8 cellular contexts compared by ENCODE assay signal in genomic region chr20:23782366-23782983, GRCh38. TPM values are rescaled to one million over a fixed set of nuclear protein-coding genes. Genes with fewer than 3 reads are reported as not detected.
DNase-seq lines count a peak whose midpoint lies in the region; ATAC-seq and TF ChIP-seq lines count a peak whose summit lies in the region.

No MANE protein-coding gene starts in this region.

- H3K27ac ChIP-seq in right lobe of liver: no peak overlapping the region

- no peaks in the 10 kb centered on the region for H3K4me1 Mint-ChIP-seq in activated T-helper 2 cell treated with anti-CD3 and anti-CD28 coated beads, Interferon-gamma antibody, Interleukin-2, Interleukin-4, amounts not matched to agents 10 μg/mL and 5 μg/mL and 100 μg/mL, durations not matched to agents 14 hours and 24 hours and 36 hours (ENCODE audit: low read depth)

- peaks cover 10% of the 10 kb centered on the region for H3K4me1 ChIP-seq in adipocyte (ENCODE audit: control insufficient read depth, insufficient read depth, low read length)
- H3K4me1 ChIP-seq in right lobe of liver: no peaks in the 10 kb centered on the region

- no peak overlapping the region for H3K27ac Mint-ChIP-seq in activated T-helper 2 cell treated with anti-CD3 and anti-CD28 coated beads, Interferon-gamma antibody, Interleukin-2, Interleukin-4, amounts not matched to agents 10 μg/mL and 5 μg/mL and 100 μg/mL, durations not matched to agents 14 hours and 24 hours and 36 hours

- H3K4me3 Mint-ChIP-seq in activated T-helper 2 cell treated with anti-CD3 and anti-CD28 coated beads, Interferon-gamma antibody, Interleukin-2, Interleukin-4, amounts not matched to agents 10 μg/mL and 5 μg/mL and 100 μg/mL, durations not matched to agents 14 hours and 24 hours and 36 hours (ENCODE audit: low read depth): no peak overlapping the region

- H3K36me3 Mint-ChIP-seq in activated T-helper 2 cell treated with anti-CD3 and anti-CD28 coated beads, Interferon-gamma antibody, Interleukin-2, Interleukin-4, amounts not matched to agents 10 μg/mL and 5 μg/mL and 100 μg/mL, durations not matched to agents 14 hours and 24 hours and 36 hours (ENCODE audit: low read depth): no peaks in the 10 kb centered on the region

- peaks cover 7% of the 10 kb centered on the region for H3K9me3 ChIP-seq in adipocyte (ENCODE audit: control insufficient read depth, low read length)
- no peaks in the 10 kb centered on the region for H3K9me3 ChIP-seq in right lobe of liver

- ATAC-seq in left cardiac atrium: peak; percentile 38 to 44
- no peak for ATAC-seq in Right ventricle myocardium superior (ENCODE audit: poor library complexity)
- peak; percentile 57 to 86 (median 72) for ATAC-seq in right lobe of liver
- ATAC-seq in activated CD4-positive, CD25-positive, alpha-beta regulatory T cell treated with anti-CD3 and anti-CD28 coated beads, Interleukin-2, amount 50 U/mL, for 24 hours: no peak

- 72% methylated on average over 3 of the region's 8 CpGs for WGBS in right lobe of liver (ENCODE audit: insufficient coverage, low coverage, low lambda C conversion rate, missing lambda C conversion rate)

- H3K36me3 ChIP-seq in adipocyte (ENCODE audit: control insufficient read depth, insufficient read depth, low read length, severe bottlenecking) (no peaks in the 10 kb centered on the region), right lobe of liver (no peaks in the 10 kb centered on the region)

- intact Hi-C loops in left cardiac atrium (cut with DNase I): no loop called here
- intact Hi-C loops in Right ventricle myocardium superior (cut with DNase I): no loop called here
- intact Hi-C loops in right lobe of liver (cut with DNase I): no loop called here
- intact Hi-C loops in activated T-helper 2 cell treated with anti-CD3 and anti-CD28 coated beads, Interferon-gamma antibody, Interleukin-2, Interleukin-4, amounts not matched to agents 10 μg/mL and 5 μg/mL and 100 μg/mL, durations not matched to agents 14 hours and 24 hours and 36 hours (cut with micrococcal nuclease): no loop called here

- no peak for DNase-seq in left cardiac atrium
- DNase-seq in Right ventricle myocardium superior: no peak
- DNase-seq in KBM-7: peak; percentile 46
- peak; percentile 42 for DNase-seq in adipocyte (ENCODE audit: low read depth)
- no peak for DNase-seq in right lobe of liver
- DNase-seq in activated T-helper 2 cell treated with anti-CD3 and anti-CD28 coated beads, Interferon-gamma antibody, Interleukin-2, Interleukin-4, amounts not matched to agents 10 μg/mL and 5 μg/mL and 100 μg/mL, durations not matched to agents 14 hours and 24 hours and 36 hours (ENCODE audit: low spot score): no peak
- DNase-seq in germinal center (ENCODE audit: low spot score): no peak

- peaks cover 46% of the 10 kb centered on the region for H3K27me3 ChIP-seq in adipocyte (replicated peaks; ENCODE audit: control insufficient read depth, insufficient read depth, low read length)
- no peaks in the 10 kb centered on the region for H3K27me3 ChIP-seq in right lobe of liver

- H3K4me3 ChIP-seq in adipocyte (ENCODE audit: low read length): no peak overlapping the region
- H3K4me3 ChIP-seq in right lobe of liver: no peak overlapping the region

- TF ChIP-seq CTCF in right lobe of liver (IDR thresholded peaks at IDR 0.05): peak; percentile 28 to 54 (median 48)

- H3K9ac ChIP-seq in adipocyte (ENCODE audit: low read length): no peak overlapping the region

- no peaks in the 10 kb centered on the region for H3K27me3 Mint-ChIP-seq in activated T-helper 2 cell treated with anti-CD3 and anti-CD28 coated beads, Interferon-gamma antibody, Interleukin-2, Interleukin-4, amounts not matched to agents 10 μg/mL and 5 μg/mL and 100 μg/mL, durations not matched to agents 14 hours and 24 hours and 36 hours (ENCODE audit: low read depth)

- in situ Hi-C loops in KBM-7 (cut with MboI; ENCODE audit: low pct_unique_long_range_greater_than_20kb, low sequenced_read_pairs): no loop called here

- no peak for TF ChIP-seq POLR2A in right lobe of liver (IDR thresholded peaks at IDR 0.05)

- H3K9me3 Mint-ChIP-seq in activated T-helper 2 cell treated with anti-CD3 and anti-CD28 coated beads, Interferon-gamma antibody, Interleukin-2, Interleukin-4, amounts not matched to agents 10 μg/mL and 5 μg/mL and 100 μg/mL, durations not matched to agents 14 hours and 24 hours and 36 hours: no peaks in the 10 kb centered on the region

RNA-seq across cellular contexts. Expression of gene CST1, which starts 31.7 kb away (rescaled TPM):
- total RNA-seq in left cardiac atrium: not detected
- total RNA-seq in Right ventricle myocardium superior: not detected
- total RNA-seq in right lobe of liver: not detected
- total RNA-seq in activated T-helper 2 cell treated with anti-CD3 and anti-CD28 coated beads, Interferon-gamma antibody, Interleukin-2, Interleukin-4, amounts not matched to agents 10 μg/mL and 5 μg/mL and 100 μg/mL, durations not matched to agents 14 hours and 24 hours and 36 hours: not detected in 2 replicates

RNA-seq across cellular contexts. Expression of gene CST2, which starts 44.1 kb away (rescaled TPM):
- total RNA-seq in left cardiac atrium (not detected), Right ventricle myocardium superior (not detected), right lobe of liver (under 1 TPM in 2 of 6 experiments, not detected in 4; 0.50 to 0.80 TPM)
- total RNA-seq in activated T-helper 2 cell treated with anti-CD3 and anti-CD28 coated beads, Interferon-gamma antibody, Interleukin-2, Interleukin-4, amounts not matched to agents 10 μg/mL and 5 μg/mL and 100 μg/mL, durations not matched to agents 14 hours and 24 hours and 36 hours: not detected in 2 replicates

Comparison
In these comparisons a context has a peak if more than half of its experiments do, and no peak if none do; other contexts are left out.
1. ATAC-seq: peak in left cardiac atrium (2 of 2) and right lobe of liver (4 of 4); none in Right ventricle myocardium superior (single experiment) and activated CD4-positive, CD25-positive, alpha-beta regulatory T cell treated with anti-CD3 and anti-CD28 coated beads, Interleukin-2, amount 50 U/mL, for 24 hours (0 of 2).
2. DNase-seq: peak in KBM-7 (single experiment) and adipocyte (single experiment); none in left cardiac atrium (single experiment), Right ventricle myocardium superior (single experiment), right lobe of liver (0 of 3), activated T-helper 2 cell treated with anti-CD3 and anti-CD28 coated beads, Interferon-gamma antibody, Interleukin-2, Interleukin-4, amounts not matched to agents 10 μg/mL and 5 μg/mL and 100 μg/mL, durations not matched to agents 14 hours and 24 hours and 36 hours (single experiment) and germinal center (single experiment).